Comparison of ENCODE assay signal across 15 cellular contexts in the genomic region with DNA sequence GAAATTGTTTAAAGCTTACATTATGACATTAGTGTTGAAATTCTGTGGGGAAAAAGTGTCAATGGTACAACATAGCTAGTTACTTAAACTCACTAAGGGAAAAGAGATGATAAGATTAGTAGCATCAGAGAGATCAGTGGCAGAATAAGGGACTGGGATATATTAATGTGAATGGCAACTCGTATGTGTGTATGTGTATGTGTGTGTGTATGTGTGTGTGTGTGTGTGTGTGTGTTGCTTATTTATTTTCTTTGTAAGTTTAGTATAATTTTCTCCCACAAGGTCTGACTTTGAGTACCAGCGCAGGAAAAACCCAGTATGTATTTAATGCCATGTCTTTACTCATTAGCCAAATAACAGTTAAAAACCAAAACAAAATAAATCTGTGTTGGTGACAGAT.
DNase-seq lines count a peak whose midpoint lies in the region; ATAC-seq and TF ChIP-seq lines count a peak whose summit lies in the region.
"Had no signal": no experiment of that assay in that cellular context is flagged by ENCODE, and none has a peak within 500 bp of the region (broad histone marks: within the 10 kb centered on the region; RNA-seq: fewer than 3 reads in every experiment).

No MANE protein-coding gene starts in this region.

- peaks cover 46% of the 10 kb centered on the region for H3K4me1 ChIP-seq in osteoblast (ENCODE audit: insufficient read depth, low read length)

- H3K9me3 ChIP-seq in osteoblast (ENCODE audit: low read depth, low read length) = no peaks in the 10 kb centered on the region
- H3K9me3 ChIP-seq: uterus had no signal

- H3K27me3 ChIP-seq in osteoblast (ENCODE audit: insufficient read depth, low read length) = no peaks in the 10 kb centered on the region
- H3K27me3 ChIP-seq: uterus had no signal

- no peak for DNase-seq in AG04449 (ENCODE audit: low read depth, low spot score)
- DNase-seq in RKO (ENCODE audit: low spot score) = peak; percentile 30
- DNase-seq in epithelial cell of proximal tubule (ENCODE audit: low read depth) = no peak
- no peak for DNase-seq in osteoblast (ENCODE audit: insufficient read length, low spot score, missing footprints)
- DNase-seq in stimulated activated naive CD4-positive, alpha-beta T cell treated with Interleukin-2 at 50 U/mL for 16 hours (lab: John Stamatoyannopoulos, UW) = no peak
- DNase-seq in pons (ENCODE audit: low spot score) = no peak
- no peak for DNase-seq in amniotic stem cell (lab: John Stamatoyannopoulos, UW)
- DNase-seq: DMS79 treated with DMSO at 0.1 percent for 48 hours; erythroblast; naive thymus-derived CD4-positive, alpha-beta T cell; NCI-H1417; NCI-H69; SHP77 treated with DMSO at 0.1 percent for 48 hours; uterus had no signal

- H3K4me2 ChIP-seq in osteoblast (ENCODE audit: insufficient read depth, low read length) = peak overlapping the region; percentile 94

- H3K27ac ChIP-seq in osteoblast (ENCODE audit: low read depth, low read length) = peak overlapping the region; percentile 96
- H3K27ac ChIP-seq: uterus had no signal

- peak overlapping the region; percentile 61 for H3K4me3 ChIP-seq in AG04449 (ENCODE audit: low read depth, low read length)
- peak overlapping the region; percentile 61 for H3K4me3 ChIP-seq in epithelial cell of proximal tubule (ENCODE audit: low read depth, low read length)
- peak overlapping the region; percentile 78 for H3K4me3 ChIP-seq in osteoblast (ENCODE audit: insufficient read depth, low read length)
- H3K4me3 ChIP-seq: uterus had no signal

- ATAC-seq in GM21526 (IDR thresholded peaks at IDR 0.05; ENCODE audit: low FRiP score, unreplicated experiment) = no peak
- ATAC-seq: naive thymus-derived CD4-positive, alpha-beta T cell had no signal

- CTCF ChIA-PET in AG04449 (lab: Yijun Ruan, JAX) = interaction anchor here (0.9 kb wide), 1 partner anchor 108 kb away, joined by 4 read pairs; no protein-coding TSS in a partner anchor

- peaks cover 4% of the 10 kb centered on the region for H4K20me1 ChIP-seq in osteoblast (ENCODE audit: insufficient read depth, low read length)

- no peak overlapping the region for H2AFZ ChIP-seq in osteoblast (ENCODE audit: low read length)

- TF ChIP-seq CTCF in AG04449 (IDR thresholded peaks at IDR 0.05; ENCODE audit: insufficient read depth, low read length, missing control alignments) = no peak
- no peak for TF ChIP-seq CTCF in epithelial cell of proximal tubule (conservative IDR thresholded peaks at IDR 0.05; ENCODE audit: low read depth, low read length)
- no peak for TF ChIP-seq CTCF in osteoblast (IDR thresholded peaks at IDR 0.05; ENCODE audit: extremely low read depth, low read depth, low read length)

- POLR2A ChIA-PET in AG04449 (lab: Yijun Ruan, JAX) = no interaction called here

- peaks cover 2% of the 10 kb centered on the region for H3K36me3 ChIP-seq in osteoblast (ENCODE audit: insufficient read depth, low read length)
- H3K36me3 ChIP-seq: uterus had no signal

- peaks cover 53% of the 10 kb centered on the region for H3K79me2 ChIP-seq in osteoblast (ENCODE audit: insufficient read depth, low read length)
